In the genomic region with DNA sequence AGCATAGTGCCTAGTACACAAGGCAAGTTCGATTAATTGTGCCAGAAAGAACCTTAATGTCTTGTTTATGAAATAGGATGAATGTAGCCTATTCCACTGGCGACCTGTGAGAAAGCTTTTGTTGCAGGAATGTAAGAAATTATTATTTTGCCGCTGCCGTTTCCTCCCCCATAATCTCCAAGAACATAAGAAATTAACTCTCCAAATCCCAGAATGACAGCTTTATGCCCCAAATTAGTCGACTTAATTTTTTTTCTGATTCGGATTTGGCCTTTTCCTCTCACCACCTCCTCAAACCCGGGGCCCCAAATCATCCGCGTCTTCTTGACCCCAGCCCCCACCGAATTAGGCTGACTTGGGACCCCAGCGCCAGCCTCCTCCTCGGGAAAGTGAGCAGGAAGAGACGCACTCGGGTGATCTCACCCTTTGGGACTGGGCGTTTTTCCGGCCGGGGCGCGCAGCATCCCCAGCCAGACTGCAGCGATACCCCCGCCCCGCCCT, we compare ENCODE assay signal across 1 cellular context.
TF ChIP-seq lines count a peak whose summit lies in the region.

No MANE protein-coding gene starts in this region.

TF ChIP-seq in GM23338, 12 proteins besides CTCF, POLR2A, EP300 and RAD21 (continued from another document):
- TF ChIP-seq, protein P1, sequence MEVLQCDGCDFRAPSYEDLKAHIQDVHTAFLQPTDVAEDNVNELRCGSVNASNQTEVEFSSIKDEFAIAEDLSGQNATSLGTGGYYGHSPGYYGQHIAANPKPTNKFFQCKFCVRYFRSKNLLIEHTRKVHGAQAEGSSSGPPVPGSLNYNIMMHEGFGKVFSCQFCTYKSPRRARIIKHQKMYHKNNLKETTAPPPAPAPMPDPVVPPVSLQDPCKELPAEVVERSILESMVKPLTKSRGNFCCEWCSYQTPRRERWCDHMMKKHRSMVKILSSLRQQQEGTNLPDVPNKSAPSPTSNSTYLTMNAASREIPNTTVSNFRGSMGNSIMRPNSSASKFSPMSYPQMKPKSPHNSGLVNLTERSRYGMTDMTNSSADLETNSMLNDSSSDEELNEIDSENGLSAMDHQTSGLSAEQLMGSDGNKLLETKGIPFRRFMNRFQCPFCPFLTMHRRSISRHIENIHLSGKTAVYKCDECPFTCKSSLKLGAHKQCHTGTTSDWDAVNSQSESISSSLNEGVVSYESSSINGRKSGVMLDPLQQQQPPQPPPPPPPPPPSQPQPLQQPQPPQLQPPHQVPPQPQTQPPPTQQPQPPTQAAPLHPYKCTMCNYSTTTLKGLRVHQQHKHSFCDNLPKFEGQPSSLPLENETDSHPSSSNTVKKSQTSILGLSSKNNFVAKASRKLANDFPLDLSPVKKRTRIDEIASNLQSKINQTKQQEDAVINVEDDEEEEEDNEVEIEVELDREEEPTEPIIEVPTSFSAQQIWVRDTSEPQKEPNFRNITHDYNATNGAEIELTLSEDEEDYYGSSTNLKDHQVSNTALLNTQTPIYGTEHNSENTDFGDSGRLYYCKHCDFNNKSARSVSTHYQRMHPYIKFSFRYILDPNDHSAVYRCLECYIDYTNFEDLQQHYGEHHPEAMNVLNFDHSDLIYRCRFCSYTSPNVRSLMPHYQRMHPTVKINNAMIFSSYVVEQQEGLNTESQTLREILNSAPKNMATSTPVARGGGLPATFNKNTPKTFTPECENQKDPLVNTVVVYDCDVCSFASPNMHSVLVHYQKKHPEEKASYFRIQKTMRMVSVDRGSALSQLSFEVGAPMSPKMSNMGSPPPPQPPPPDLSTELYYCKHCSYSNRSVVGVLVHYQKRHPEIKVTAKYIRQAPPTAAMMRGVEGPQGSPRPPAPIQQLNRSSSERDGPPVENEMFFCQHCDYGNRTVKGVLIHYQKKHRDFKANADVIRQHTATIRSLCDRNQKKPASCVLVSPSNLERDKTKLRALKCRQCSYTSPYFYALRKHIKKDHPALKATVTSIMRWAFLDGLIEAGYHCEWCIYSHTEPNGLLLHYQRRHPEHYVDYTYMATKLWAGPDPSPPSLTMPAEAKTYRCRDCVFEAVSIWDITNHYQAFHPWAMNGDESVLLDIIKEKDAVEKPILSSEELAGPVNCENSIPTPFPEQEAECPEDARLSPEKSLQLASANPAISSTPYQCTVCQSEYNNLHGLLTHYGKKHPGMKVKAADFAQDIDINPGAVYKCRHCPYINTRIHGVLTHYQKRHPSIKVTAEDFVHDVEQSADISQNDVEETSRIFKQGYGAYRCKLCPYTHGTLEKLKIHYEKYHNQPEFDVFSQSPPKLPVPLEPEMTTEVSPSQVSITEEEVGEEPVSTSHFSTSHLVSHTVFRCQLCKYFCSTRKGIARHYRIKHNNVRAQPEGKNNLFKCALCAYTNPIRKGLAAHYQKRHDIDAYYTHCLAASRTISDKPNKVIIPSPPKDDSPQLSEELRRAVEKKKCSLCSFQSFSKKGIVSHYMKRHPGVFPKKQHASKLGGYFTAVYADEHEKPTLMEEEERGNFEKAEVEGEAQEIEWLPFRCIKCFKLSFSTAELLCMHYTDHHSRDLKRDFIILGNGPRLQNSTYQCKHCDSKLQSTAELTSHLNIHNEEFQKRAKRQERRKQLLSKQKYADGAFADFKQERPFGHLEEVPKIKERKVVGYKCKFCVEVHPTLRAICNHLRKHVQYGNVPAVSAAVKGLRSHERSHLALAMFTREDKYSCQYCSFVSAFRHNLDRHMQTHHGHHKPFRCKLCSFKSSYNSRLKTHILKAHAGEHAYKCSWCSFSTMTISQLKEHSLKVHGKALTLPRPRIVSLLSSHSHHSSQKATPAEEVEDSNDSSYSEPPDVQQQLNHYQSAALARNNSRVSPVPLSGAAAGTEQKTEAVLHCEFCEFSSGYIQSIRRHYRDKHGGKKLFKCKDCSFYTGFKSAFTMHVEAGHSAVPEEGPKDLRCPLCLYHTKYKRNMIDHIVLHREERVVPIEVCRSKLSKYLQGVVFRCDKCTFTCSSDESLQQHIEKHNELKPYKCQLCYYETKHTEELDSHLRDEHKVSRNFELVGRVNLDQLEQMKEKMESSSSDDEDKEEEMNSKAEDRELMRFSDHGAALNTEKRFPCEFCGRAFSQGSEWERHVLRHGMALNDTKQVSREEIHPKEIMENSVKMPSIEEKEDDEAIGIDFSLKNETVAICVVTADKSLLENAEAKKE (CRISPR knock-in tag; IDR thresholded peaks at IDR 0.05), result no peak
- TF ChIP-seq EZH2phosphoT487 (IDR thresholded peaks at IDR 0.05; ENCODE audit: unreplicated experiment), result no peak
- no peak for TF ChIP-seq CREB1 (CRISPR knock-in tag; IDR thresholded peaks at IDR 0.05; ENCODE audit: low read depth)
- no peak for TF ChIP-seq STAT1 (IDR thresholded peaks at IDR 0.05; ENCODE audit: unreplicated experiment)
- TF ChIP-seq ZNF331 (CRISPR knock-in tag; IDR thresholded peaks at IDR 0.05; ENCODE audit: low read depth), result no peak
- TF ChIP-seq NANOG (IDR thresholded peaks at IDR 0.05; ENCODE audit: borderline replicate concordance), result no peak
- TF ChIP-seq, protein P2, sequence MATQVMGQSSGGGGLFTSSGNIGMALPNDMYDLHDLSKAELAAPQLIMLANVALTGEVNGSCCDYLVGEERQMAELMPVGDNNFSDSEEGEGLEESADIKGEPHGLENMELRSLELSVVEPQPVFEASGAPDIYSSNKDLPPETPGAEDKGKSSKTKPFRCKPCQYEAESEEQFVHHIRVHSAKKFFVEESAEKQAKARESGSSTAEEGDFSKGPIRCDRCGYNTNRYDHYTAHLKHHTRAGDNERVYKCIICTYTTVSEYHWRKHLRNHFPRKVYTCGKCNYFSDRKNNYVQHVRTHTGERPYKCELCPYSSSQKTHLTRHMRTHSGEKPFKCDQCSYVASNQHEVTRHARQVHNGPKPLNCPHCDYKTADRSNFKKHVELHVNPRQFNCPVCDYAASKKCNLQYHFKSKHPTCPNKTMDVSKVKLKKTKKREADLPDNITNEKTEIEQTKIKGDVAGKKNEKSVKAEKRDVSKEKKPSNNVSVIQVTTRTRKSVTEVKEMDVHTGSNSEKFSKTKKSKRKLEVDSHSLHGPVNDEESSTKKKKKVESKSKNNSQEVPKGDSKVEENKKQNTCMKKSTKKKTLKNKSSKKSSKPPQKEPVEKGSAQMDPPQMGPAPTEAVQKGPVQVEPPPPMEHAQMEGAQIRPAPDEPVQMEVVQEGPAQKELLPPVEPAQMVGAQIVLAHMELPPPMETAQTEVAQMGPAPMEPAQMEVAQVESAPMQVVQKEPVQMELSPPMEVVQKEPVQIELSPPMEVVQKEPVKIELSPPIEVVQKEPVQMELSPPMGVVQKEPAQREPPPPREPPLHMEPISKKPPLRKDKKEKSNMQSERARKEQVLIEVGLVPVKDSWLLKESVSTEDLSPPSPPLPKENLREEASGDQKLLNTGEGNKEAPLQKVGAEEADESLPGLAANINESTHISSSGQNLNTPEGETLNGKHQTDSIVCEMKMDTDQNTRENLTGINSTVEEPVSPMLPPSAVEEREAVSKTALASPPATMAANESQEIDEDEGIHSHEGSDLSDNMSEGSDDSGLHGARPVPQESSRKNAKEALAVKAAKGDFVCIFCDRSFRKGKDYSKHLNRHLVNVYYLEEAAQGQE (IDR thresholded peaks at IDR 0.05; ENCODE audit: unreplicated experiment), result no peak
- no peak for TF ChIP-seq EZH2 (IDR thresholded peaks at IDR 0.05; ENCODE audit: low read depth, unreplicated experiment)
